ENCODE assay signal across 2 cellular contexts in the genomic region with DNA sequence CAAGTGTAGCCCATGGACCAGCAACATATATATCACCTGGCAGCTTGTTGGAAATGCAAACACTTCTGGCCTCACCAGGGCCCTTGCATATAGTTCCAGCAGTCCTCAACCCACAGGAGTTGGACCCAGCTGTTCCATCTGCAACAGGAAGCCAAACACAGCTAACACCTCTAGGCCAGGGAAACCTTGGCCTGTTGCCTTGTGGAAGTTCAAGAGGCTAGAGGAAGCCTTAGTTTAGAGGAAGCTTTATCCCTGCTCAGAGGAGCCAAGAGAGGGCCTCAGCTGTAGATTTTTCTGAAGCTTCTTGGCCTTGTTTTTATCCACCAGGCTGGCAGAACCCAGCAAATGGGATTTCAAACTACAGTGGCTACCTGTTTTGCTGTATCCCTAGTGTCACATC.
TF ChIP-seq lines count a peak whose summit lies in the region.

No MANE protein-coding gene starts in this region.

TF ChIP-seq in liver, 16 proteins besides CTCF, POLR2A, EP300 and RAD21:
- peak; percentile 83 for TF ChIP-seq NR2F2 (IDR thresholded peaks at IDR 0.05)
- TF ChIP-seq FOXA2 (IDR thresholded peaks at IDR 0.05) = no peak

TF ChIP-seq in HepG2, 621 proteins besides CTCF, POLR2A, EP300 and RAD21 (continued from another document):
- no peak for TF ChIP-seq TBX2 (CRISPR knock-in tag; IDR thresholded peaks at IDR 0.05; ENCODE audit: borderline replicate concordance)
- no peak for TF ChIP-seq U2AF1 (optimal IDR thresholded peaks at IDR 0.05; ENCODE audit: low read depth, low read length)
- TF ChIP-seq NBN (conservative IDR thresholded peaks at IDR 0.05) = no peak
- TF ChIP-seq, protein P1, sequence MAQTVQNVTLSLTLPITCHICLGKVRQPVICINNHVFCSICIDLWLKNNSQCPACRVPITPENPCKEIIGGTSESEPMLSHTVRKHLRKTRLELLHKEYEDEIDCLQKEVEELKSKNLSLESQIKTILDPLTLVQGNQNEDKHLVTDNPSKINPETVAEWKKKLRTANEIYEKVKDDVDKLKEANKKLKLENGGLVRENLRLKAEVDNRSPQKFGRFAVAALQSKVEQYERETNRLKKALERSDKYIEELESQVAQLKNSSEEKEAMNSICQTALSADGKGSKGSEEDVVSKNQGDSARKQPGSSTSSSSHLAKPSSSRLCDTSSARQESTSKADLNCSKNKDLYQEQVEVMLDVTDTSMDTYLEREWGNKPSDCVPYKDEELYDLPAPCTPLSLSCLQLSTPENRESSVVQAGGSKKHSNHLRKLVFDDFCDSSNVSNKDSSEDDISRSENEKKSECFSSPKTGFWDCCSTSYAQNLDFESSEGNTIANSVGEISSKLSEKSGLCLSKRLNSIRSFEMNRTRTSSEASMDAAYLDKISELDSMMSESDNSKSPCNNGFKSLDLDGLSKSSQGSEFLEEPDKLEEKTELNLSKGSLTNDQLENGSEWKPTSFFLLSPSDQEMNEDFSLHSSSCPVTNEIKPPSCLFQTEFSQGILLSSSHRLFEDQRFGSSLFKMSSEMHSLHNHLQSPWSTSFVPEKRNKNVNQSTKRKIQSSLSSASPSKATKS (CRISPR knock-in tag; IDR thresholded peaks at IDR 0.05) = no peak
- TF ChIP-seq NFYC (CRISPR knock-in tag; IDR thresholded peaks at IDR 0.05) = no peak
- TF ChIP-seq, protein P2, sequence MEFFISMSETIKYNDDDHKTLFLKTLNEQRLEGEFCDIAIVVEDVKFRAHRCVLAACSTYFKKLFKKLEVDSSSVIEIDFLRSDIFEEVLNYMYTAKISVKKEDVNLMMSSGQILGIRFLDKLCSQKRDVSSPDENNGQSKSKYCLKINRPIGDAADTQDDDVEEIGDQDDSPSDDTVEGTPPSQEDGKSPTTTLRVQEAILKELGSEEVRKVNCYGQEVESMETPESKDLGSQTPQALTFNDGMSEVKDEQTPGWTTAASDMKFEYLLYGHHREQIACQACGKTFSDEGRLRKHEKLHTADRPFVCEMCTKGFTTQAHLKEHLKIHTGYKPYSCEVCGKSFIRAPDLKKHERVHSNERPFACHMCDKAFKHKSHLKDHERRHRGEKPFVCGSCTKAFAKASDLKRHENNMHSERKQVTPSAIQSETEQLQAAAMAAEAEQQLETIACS (CRISPR knock-in tag; IDR thresholded peaks at IDR 0.05) = no peak
- no peak for TF ChIP-seq THAP11 (CRISPR knock-in tag; IDR thresholded peaks at IDR 0.05)
- TF ChIP-seq PITX1 (CRISPR knock-in tag; IDR thresholded peaks at IDR 0.05) = no peak
- TF ChIP-seq, protein P3, sequence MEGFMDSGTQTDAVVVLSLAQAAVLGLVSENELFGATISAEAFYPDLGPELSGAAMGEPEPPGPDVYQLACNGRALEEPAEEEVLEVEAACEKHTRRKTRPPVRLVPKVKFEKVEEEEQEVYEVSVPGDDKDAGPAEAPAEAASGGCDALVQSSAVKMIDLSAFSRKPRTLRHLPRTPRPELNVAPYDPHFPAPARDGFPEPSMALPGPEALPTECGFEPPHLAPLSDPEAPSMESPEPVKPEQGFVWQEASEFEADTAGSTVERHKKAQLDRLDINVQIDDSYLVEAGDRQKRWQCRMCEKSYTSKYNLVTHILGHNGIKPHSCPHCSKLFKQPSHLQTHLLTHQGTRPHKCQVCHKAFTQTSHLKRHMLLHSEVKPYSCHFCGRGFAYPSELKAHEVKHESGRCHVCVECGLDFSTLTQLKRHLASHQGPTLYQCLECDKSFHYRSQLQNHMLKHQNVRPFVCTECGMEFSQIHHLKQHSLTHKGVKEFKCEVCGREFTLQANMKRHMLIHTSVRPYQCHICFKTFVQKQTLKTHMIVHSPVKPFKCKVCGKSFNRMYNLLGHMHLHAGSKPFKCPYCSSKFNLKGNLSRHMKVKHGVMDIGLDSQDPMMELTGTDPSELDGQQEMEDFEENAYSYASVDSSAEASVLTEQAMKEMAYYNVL (CRISPR knock-in tag; IDR thresholded peaks at IDR 0.05; ENCODE audit: borderline replicate concordance) = no peak
- no peak for TF ChIP-seq ZNF781 (CRISPR knock-in tag; IDR thresholded peaks at IDR 0.05; ENCODE audit: borderline replicate concordance, not compliant biosample characterization)
- TF ChIP-seq NFE2L1 (CRISPR knock-in tag; IDR thresholded peaks at IDR 0.05; ENCODE audit: borderline replicate concordance) = no peak
- TF ChIP-seq, protein P4, sequence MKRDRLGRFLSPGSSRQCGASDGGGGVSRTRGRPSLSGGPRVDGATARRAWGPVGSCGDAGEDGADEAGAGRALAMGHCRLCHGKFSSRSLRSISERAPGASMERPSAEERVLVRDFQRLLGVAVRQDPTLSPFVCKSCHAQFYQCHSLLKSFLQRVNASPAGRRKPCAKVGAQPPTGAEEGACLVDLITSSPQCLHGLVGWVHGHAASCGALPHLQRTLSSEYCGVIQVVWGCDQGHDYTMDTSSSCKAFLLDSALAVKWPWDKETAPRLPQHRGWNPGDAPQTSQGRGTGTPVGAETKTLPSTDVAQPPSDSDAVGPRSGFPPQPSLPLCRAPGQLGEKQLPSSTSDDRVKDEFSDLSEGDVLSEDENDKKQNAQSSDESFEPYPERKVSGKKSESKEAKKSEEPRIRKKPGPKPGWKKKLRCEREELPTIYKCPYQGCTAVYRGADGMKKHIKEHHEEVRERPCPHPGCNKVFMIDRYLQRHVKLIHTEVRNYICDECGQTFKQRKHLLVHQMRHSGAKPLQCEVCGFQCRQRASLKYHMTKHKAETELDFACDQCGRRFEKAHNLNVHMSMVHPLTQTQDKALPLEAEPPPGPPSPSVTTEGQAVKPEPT (CRISPR knock-in tag; IDR thresholded peaks at IDR 0.05; ENCODE audit: low read depth) = no peak
- no peak for TF ChIP-seq IKZF1 (IDR thresholded peaks at IDR 0.05)
- TF ChIP-seq ZNF660 (CRISPR knock-in tag; IDR thresholded peaks at IDR 0.05; ENCODE audit: borderline replicate concordance, low read depth) = no peak
- no peak for TF ChIP-seq ZFY (CRISPR knock-in tag; IDR thresholded peaks at IDR 0.05)
- no peak for TF ChIP-seq RFXAP (CRISPR knock-in tag; IDR thresholded peaks at IDR 0.05; ENCODE audit: borderline replicate concordance)
- TF ChIP-seq SOX5 (CRISPR knock-in tag; IDR thresholded peaks at IDR 0.05; ENCODE audit: borderline replicate concordance) = no peak
